In genomic region chr14:55411426-55412389, GRCh38 we compare ENCODE assay signal across 8 cellular contexts. TPM values are rescaled to one million over a fixed set of nuclear protein-coding genes. Genes with fewer than 3 reads are reported as not detected.
DNase-seq lines count a peak whose midpoint lies in the region; ATAC-seq, FAIRE-seq and TF ChIP-seq lines count a peak whose summit lies in the region.

A gene with protein sequence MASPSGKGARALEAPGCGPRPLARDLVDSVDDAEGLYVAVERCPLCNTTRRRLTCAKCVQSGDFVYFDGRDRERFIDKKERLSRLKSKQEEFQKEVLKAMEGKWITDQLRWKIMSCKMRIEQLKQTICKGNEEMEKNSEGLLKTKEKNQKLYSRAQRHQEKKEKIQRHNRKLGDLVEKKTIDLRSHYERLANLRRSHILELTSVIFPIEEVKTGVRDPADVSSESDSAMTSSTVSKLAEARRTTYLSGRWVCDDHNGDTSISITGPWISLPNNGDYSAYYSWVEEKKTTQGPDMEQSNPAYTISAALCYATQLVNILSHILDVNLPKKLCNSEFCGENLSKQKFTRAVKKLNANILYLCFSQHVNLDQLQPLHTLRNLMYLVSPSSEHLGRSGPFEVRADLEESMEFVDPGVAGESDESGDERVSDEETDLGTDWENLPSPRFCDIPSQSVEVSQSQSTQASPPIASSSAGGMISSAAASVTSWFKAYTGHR (minus strand): TSS chr14:55411830. CDS start chr14:55411822, 8 bp downstream.

- H4K20me1 ChIP-seq in keratinocyte (ENCODE audit: control insufficient read depth, extremely low read depth, insufficient read depth, low read length): no peaks in the 10 kb centered on the region

- no peaks in the 10 kb centered on the region for H3K36me3 Mint-ChIP-seq in WTC11

- H3K9me3 ChIP-seq in keratinocyte (ENCODE audit: control insufficient read depth, low read depth, low read length): no peaks in the 10 kb centered on the region

- no peak for FAIRE-seq in keratinocyte (lab: Jason Lieb, UNC)

- peaks cover 5% of the 10 kb centered on the region; the same call in 1 of the 2 replicates for H3K27me3 Mint-ChIP-seq in WTC11 (ENCODE audit: low read depth)

- H3K27ac Mint-ChIP-seq in WTC11: peak within 1 kb of the TSS; percentile 98

- H3K4me1 Mint-ChIP-seq in WTC11: peaks cover 30% of the 10 kb centered on the region

- TF ChIP-seq CTCF in WTC11 (IDR thresholded peaks at IDR 0.05) (no peak), keratinocyte (optimal IDR thresholded peaks at IDR 0.05 in 1 of 3, IDR thresholded peaks at IDR 0.05 in 1 of 3, conservative IDR thresholded peaks at IDR 0.05 in 1 of 3; ENCODE audit: extremely low read depth in 1 of 3, insufficient read depth in 2 of 3, low read length in 3 of 3) (no peak)

- H2AFZ ChIP-seq in keratinocyte (ENCODE audit: control insufficient read depth, low read length): peak within 1 kb of the TSS; percentile 90

- H3K4me3 ChIP-seq in keratinocyte (ENCODE audit: control insufficient read depth in 2 of 3, extremely low read depth in 1 of 3, insufficient read depth in 2 of 3, low read depth in 1 of 3, low read length in 3 of 3): peak within 1 kb of the TSS; percentile 57 to 90 (median 62)

- dilution Hi-C loops in keratinocyte (cut with MboI; ENCODE audit: extremely low pct_ligation_motif_present, low sequenced_read_pairs): no loop called here

- peak within 1 kb of the TSS; percentile 90 for H3K4me3 Mint-ChIP-seq in WTC11

- peaks cover 23% of the 10 kb centered on the region for H3K79me2 ChIP-seq in keratinocyte (ENCODE audit: control insufficient read depth, insufficient read depth, low read length)

- H3K4me1 ChIP-seq in keratinocyte (ENCODE audit: control insufficient read depth, extremely low read depth, insufficient read depth, low read length): peaks cover 24% of the 10 kb centered on the region

- POLR2A ChIA-PET in WTC11 (lab: Charles Lee): no interaction called here

- H3K4me2 ChIP-seq in keratinocyte (ENCODE audit: control insufficient read depth, extremely low read depth, insufficient read depth, low read depth, low read length): peak within 1 kb of the TSS; percentile 81

- H3K27ac ChIP-seq in caudate nucleus (ENCODE audit: low read depth, low read length): peak within 1 kb of the TSS; percentile 89
- H3K27ac ChIP-seq in keratinocyte (ENCODE audit: control insufficient read depth, insufficient read depth, low read length): peak within 1 kb of the TSS; percentile 94

- H3K9me1 ChIP-seq in keratinocyte (ENCODE audit: control insufficient read depth, extremely low read depth, insufficient read depth, low read length): no peaks in the 10 kb centered on the region

- no peaks in the 10 kb centered on the region for H3K36me3 ChIP-seq in keratinocyte (ENCODE audit: control insufficient read depth in 2 of 2, extremely low read depth in 1 of 2, insufficient read depth in 2 of 2, low read length in 2 of 2)

- no peaks in the 10 kb centered on the region for H3K27me3 ChIP-seq in keratinocyte (ENCODE audit: control insufficient read depth, extremely low read depth, insufficient read depth, low read length)

- ATAC-seq in GM18867 (IDR thresholded peaks at IDR 0.05; ENCODE audit: unreplicated experiment): peak; percentile 96
- ATAC-seq in HG03103 (IDR thresholded peaks at IDR 0.05; ENCODE audit: low read depth, unreplicated experiment): peak; percentile 97
- peak; percentile 96 for ATAC-seq in WTC11

- H3K9me3 Mint-ChIP-seq in WTC11: no peaks in the 10 kb centered on the region

- in situ Hi-C loops in ACHN (cut with HindIII; ENCODE audit: low pct_ligation_motif_present, low pct_unique_long_range_greater_than_20kb, low sequenced_read_pairs): no loop called here

- H3K9ac ChIP-seq in keratinocyte (ENCODE audit: control insufficient read depth, extremely low read depth, insufficient read depth, low read length): peak within 1 kb of the TSS; percentile 92

- CTCF ChIA-PET in WTC11 (lab: Charles Lee): no interaction called here

- DNase-seq in ACHN (peak; percentile 82), NCI-H2196 treated with DMSO at 0.1 percent for 48 hours (lab: John Stamatoyannopoulos, UW; ENCODE audit: unreplicated experiment) (peak; percentile 74), WTC11 (ENCODE audit: low spot score) (peak; percentile 83), caudate nucleus (lab: John Stamatoyannopoulos, UW) (peak; percentile 23 to 93 (median 82)), keratinocyte (ENCODE audit: low read depth, low spot score) (no peak)
- peak; percentile 57 to 69 (median 64) for DNase-seq in stimulated activated CD4-positive, alpha-beta T cell treated with anti-CD3 and anti-CD28 coated beads, Interleukin-12 subunit alpha, Interleukin-12 subunit beta, amount 100 ng/mL, for 48 hours (ENCODE audit: low read depth in 2 of 3, low spot score in 1 of 3)

TF ChIP-seq in WTC11, 78 proteins besides CTCF, POLR2A, EP300 and RAD21 (continues in another document):
- TF ChIP-seq ZNF219 (CRISPR knock-in tag; IDR thresholded peaks at IDR 0.05; ENCODE audit: borderline replicate concordance): no peak
- TF ChIP-seq, protein P1, sequence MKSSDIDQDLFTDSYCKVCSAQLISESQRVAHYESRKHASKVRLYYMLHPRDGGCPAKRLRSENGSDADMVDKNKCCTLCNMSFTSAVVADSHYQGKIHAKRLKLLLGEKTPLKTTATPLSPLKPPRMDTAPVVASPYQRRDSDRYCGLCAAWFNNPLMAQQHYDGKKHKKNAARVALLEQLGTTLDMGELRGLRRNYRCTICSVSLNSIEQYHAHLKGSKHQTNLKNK (CRISPR knock-in tag; IDR thresholded peaks at IDR 0.05): no peak
- TF ChIP-seq NR1H2 (CRISPR knock-in tag; IDR thresholded peaks at IDR 0.05): no peak
- TF ChIP-seq ETV6 (CRISPR knock-in tag; IDR thresholded peaks at IDR 0.05): peak; percentile 70; the same call in 1 of the 2 replicates
- no peak for TF ChIP-seq MYBL2 (CRISPR knock-in tag; IDR thresholded peaks at IDR 0.05)
- TF ChIP-seq NFATC4 (CRISPR knock-in tag; IDR thresholded peaks at IDR 0.05): 0 out of 2 replicates have a peak, but pooled peaks have one; percentile 37
- TF ChIP-seq FOXJ3 (CRISPR knock-in tag; IDR thresholded peaks at IDR 0.05; ENCODE audit: borderline replicate concordance): no peak
- TF ChIP-seq E2F4 (CRISPR knock-in tag; IDR thresholded peaks at IDR 0.05; ENCODE audit: borderline replicate concordance, low read depth): no peak
- peak; percentile 42; the same call in 1 of the 2 replicates for TF ChIP-seq ATF1 (CRISPR knock-in tag; IDR thresholded peaks at IDR 0.05)
- TF ChIP-seq FOXP1 (CRISPR knock-in tag; IDR thresholded peaks at IDR 0.05; ENCODE audit: borderline replicate concordance): peak; percentile 51; the same call in 1 of the 2 replicates
- TF ChIP-seq, protein P2, sequence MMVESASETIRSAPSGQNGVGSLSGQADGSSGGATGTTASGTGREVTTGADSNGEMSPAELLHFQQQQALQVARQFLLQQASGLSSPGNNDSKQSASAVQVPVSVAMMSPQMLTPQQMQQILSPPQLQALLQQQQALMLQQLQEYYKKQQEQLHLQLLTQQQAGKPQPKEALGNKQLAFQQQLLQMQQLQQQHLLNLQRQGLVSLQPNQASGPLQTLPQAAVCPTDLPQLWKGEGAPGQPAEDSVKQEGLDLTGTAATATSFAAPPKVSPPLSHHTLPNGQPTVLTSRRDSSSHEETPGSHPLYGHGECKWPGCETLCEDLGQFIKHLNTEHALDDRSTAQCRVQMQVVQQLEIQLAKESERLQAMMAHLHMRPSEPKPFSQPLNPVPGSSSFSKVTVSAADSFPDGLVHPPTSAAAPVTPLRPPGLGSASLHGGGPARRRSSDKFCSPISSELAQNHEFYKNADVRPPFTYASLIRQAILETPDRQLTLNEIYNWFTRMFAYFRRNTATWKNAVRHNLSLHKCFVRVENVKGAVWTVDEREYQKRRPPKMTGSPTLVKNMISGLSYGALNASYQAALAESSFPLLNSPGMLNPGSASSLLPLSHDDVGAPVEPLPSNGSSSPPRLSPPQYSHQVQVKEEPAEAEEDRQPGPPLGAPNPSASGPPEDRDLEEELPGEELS (CRISPR knock-in tag; IDR thresholded peaks at IDR 0.05): peak; percentile 68; the same call in 1 of the 2 replicates
- TF ChIP-seq NR2C2 (CRISPR knock-in tag; IDR thresholded peaks at IDR 0.05): no peak

RNA-seq across cellular contexts. Expression of the gene that starts here (rescaled TPM):
- 9.1 to 10.4 TPM (median 9.4 TPM) in 3 replicates for total RNA-seq in WTC11 (2021)
- polyA plus RNA-seq in keratinocyte: 4.4 to 7.0 TPM (median 6.4 TPM) in 3 replicates
- polyA plus RNA-seq in keratinocyte (2011; ENCODE audit: low read depth): 11.1 TPM
- polyA plus RNA-seq in keratinocyte (2011; cell fraction: cytosol; rRNA removed): 3.4 and 5.8 TPM in 2 replicates
- 9.6 and 10.0 TPM in 2 replicates for polyA plus RNA-seq in keratinocyte (2011; cell fraction: nucleus; rRNA removed)
- 4.2 and 11.9 TPM in 2 replicates for polyA plus RNA-seq in keratinocyte (2012; ENCODE audit: low replicate concordance)
- polyA minus RNA-seq in keratinocyte: 2.7 to 9.4 TPM (median 7.6 TPM) in 3 replicates
- polyA minus RNA-seq in keratinocyte (2011; cell fraction: cytosol; rRNA and poly(A)+ RNA removed): 5.0 TPM
- polyA minus RNA-seq in keratinocyte (2011; cell fraction: nucleus; rRNA and poly(A)+ RNA removed): 5.9 and 9.0 TPM in 2 replicates
